In genomic region chr19:38213911-38214625, GRCh38 we compare ENCODE assay signal across 2 cellular contexts.
TF ChIP-seq lines count a peak whose summit lies in the region.

No MANE protein-coding gene starts in this region.

TF ChIP-seq in HEK293, 187 proteins besides CTCF, POLR2A, EP300 and RAD21 (continued from another document and continues in another):
- TF ChIP-seq, protein P1, sequence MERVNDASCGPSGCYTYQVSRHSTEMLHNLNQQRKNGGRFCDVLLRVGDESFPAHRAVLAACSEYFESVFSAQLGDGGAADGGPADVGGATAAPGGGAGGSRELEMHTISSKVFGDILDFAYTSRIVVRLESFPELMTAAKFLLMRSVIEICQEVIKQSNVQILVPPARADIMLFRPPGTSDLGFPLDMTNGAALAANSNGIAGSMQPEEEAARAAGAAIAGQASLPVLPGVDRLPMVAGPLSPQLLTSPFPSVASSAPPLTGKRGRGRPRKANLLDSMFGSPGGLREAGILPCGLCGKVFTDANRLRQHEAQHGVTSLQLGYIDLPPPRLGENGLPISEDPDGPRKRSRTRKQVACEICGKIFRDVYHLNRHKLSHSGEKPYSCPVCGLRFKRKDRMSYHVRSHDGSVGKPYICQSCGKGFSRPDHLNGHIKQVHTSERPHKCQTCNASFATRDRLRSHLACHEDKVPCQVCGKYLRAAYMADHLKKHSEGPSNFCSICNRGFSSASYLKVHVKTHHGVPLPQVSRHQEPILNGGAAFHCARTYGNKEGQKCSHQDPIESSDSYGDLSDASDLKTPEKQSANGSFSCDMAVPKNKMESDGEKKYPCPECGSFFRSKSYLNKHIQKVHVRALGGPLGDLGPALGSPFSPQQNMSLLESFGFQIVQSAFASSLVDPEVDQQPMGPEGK (tag by site-specific recombination; IDR thresholded peaks at IDR 0.05) = no peak; the same call in 1 of the 2 replicates
- TF ChIP-seq ZFHX2 (tag by site-specific recombination; conservative IDR thresholded peaks at IDR 0.05) = no peak
- TF ChIP-seq, protein P2, sequence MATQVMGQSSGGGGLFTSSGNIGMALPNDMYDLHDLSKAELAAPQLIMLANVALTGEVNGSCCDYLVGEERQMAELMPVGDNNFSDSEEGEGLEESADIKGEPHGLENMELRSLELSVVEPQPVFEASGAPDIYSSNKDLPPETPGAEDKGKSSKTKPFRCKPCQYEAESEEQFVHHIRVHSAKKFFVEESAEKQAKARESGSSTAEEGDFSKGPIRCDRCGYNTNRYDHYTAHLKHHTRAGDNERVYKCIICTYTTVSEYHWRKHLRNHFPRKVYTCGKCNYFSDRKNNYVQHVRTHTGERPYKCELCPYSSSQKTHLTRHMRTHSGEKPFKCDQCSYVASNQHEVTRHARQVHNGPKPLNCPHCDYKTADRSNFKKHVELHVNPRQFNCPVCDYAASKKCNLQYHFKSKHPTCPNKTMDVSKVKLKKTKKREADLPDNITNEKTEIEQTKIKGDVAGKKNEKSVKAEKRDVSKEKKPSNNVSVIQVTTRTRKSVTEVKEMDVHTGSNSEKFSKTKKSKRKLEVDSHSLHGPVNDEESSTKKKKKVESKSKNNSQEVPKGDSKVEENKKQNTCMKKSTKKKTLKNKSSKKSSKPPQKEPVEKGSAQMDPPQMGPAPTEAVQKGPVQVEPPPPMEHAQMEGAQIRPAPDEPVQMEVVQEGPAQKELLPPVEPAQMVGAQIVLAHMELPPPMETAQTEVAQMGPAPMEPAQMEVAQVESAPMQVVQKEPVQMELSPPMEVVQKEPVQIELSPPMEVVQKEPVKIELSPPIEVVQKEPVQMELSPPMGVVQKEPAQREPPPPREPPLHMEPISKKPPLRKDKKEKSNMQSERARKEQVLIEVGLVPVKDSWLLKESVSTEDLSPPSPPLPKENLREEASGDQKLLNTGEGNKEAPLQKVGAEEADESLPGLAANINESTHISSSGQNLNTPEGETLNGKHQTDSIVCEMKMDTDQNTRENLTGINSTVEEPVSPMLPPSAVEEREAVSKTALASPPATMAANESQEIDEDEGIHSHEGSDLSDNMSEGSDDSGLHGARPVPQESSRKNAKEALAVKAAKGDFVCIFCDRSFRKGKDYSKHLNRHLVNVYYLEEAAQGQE (tag by site-specific recombination; IDR thresholded peaks at IDR 0.05) = no peak
- TF ChIP-seq ZBTB10 (tag by site-specific recombination; IDR thresholded peaks at IDR 0.05) = 0 out of 2 replicates have a peak, but pooled peaks have one; percentile 13
- no peak for TF ChIP-seq ZXDB (tag by site-specific recombination; IDR thresholded peaks at IDR 0.05)
- no peak for TF ChIP-seq ZFP37 (tag by site-specific recombination; IDR thresholded peaks at IDR 0.05)
- TF ChIP-seq ZSCAN18 (tag by site-specific recombination; IDR thresholded peaks at IDR 0.05) = no peak
- no peak for TF ChIP-seq ZNF501 (tag by site-specific recombination; IDR thresholded peaks at IDR 0.05)
- peak; percentile 44; the same call in 1 of the 2 replicates for TF ChIP-seq HIC1 (tag by site-specific recombination; IDR thresholded peaks at IDR 0.05)
- TF ChIP-seq ZNF138 (tag by site-specific recombination; IDR thresholded peaks at IDR 0.05; ENCODE audit: borderline replicate concordance) = no peak
- TF ChIP-seq ZNF777 (tag by site-specific recombination; IDR thresholded peaks at IDR 0.05; ENCODE audit: borderline replicate concordance) = no peak
- no peak for TF ChIP-seq ZNF843 (tag by site-specific recombination; IDR thresholded peaks at IDR 0.05)
- TF ChIP-seq ZNF510 (tag by site-specific recombination; IDR thresholded peaks at IDR 0.05; ENCODE audit: insufficient replicate concordance) = no peak

TF ChIP-seq in GM12878, 131 proteins besides CTCF, POLR2A, EP300 and RAD21 (continued from another document):
- TF ChIP-seq MLLT1 (IDR thresholded peaks at IDR 0.05) = peak; percentile 99
- TF ChIP-seq GATAD2B (conservative IDR thresholded peaks at IDR 0.05; ENCODE audit: low read depth) = peak; percentile 56; the same call in 1 of the 2 replicates
- peak; percentile 12; the same call in 1 of the 3 replicates for TF ChIP-seq POU2F2 (IDR thresholded peaks at IDR 0.05; ENCODE audit: borderline replicate concordance, low read depth, low read length)
- TF ChIP-seq RB1 (IDR thresholded peaks at IDR 0.05; ENCODE audit: borderline replicate concordance) = no peak
- TF ChIP-seq, protein P3, sequence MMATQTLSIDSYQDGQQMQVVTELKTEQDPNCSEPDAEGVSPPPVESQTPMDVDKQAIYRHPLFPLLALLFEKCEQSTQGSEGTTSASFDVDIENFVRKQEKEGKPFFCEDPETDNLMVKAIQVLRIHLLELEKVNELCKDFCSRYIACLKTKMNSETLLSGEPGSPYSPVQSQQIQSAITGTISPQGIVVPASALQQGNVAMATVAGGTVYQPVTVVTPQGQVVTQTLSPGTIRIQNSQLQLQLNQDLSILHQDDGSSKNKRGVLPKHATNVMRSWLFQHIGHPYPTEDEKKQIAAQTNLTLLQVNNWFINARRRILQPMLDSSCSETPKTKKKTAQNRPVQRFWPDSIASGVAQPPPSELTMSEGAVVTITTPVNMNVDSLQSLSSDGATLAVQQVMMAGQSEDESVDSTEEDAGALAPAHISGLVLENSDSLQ (IDR thresholded peaks at IDR 0.05) = peak; percentile 79
- peak; percentile 22; the same call in 1 of the 2 replicates for TF ChIP-seq EED (IDR thresholded peaks at IDR 0.05; ENCODE audit: low read depth)
- TF ChIP-seq FOXM1 (IDR thresholded peaks at IDR 0.05; ENCODE audit: low read depth, low read length) = no peak
- TF ChIP-seq NBN (IDR thresholded peaks at IDR 0.05) = peak; percentile 93
- TF ChIP-seq MEF2B (IDR thresholded peaks at IDR 0.05; ENCODE audit: partially characterized antibody, poor library complexity, severe bottlenecking) = peak; percentile 68
- no peak for TF ChIP-seq SIN3A (IDR thresholded peaks at IDR 0.05; ENCODE audit: low read depth, low read length)
- TF ChIP-seq BCL11A (IDR thresholded peaks at IDR 0.05; ENCODE audit: low read depth, low read length) = 0 out of 2 replicates have a peak, but pooled peaks have one; percentile 11
- TF ChIP-seq MEF2A (IDR thresholded peaks at IDR 0.05; ENCODE audit: insufficient read depth, low read depth, low read length) = no peak
- TF ChIP-seq, protein P4, sequence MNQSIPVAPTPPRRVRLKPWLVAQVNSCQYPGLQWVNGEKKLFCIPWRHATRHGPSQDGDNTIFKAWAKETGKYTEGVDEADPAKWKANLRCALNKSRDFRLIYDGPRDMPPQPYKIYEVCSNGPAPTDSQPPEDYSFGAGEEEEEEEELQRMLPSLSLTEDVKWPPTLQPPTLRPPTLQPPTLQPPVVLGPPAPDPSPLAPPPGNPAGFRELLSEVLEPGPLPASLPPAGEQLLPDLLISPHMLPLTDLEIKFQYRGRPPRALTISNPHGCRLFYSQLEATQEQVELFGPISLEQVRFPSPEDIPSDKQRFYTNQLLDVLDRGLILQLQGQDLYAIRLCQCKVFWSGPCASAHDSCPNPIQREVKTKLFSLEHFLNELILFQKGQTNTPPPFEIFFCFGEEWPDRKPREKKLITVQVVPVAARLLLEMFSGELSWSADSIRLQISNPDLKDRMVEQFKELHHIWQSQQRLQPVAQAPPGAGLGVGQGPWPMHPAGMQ (IDR thresholded peaks at IDR 0.05; ENCODE audit: borderline replicate concordance) = peak; percentile 91
- peak; percentile 84 for TF ChIP-seq NR2F1 (conservative IDR thresholded peaks at IDR 0.05)
- TF ChIP-seq BMI1 (IDR thresholded peaks at IDR 0.05; ENCODE audit: borderline replicate concordance) = peak; percentile 94
- TF ChIP-seq SMARCA5 (IDR thresholded peaks at IDR 0.05) = no peak
